In genomic region chrX:154024271-154024670, GRCh38 we compare ENCODE assay signal across 25 cellular contexts. TPM values are rescaled to one million over a fixed set of nuclear protein-coding genes. Genes with fewer than 3 reads are reported as not detected.
A peak's percentile ranks its signal among the peaks of the same experiment; 100 is the strongest.
DNase-seq lines count a peak whose midpoint lies in the region; ATAC-seq and TF ChIP-seq lines count a peak whose summit lies in the region.
"Had no signal": no experiment of that assay in that cellular context is flagged by ENCODE, and none has a peak within 500 bp of the region (broad histone marks: within the 10 kb centered on the region; RNA-seq: fewer than 3 reads in every experiment).

No MANE protein-coding gene starts in this region.

- no peak overlapping the region for H3K4me3 ChIP-seq in HEK293 (ENCODE audit: low read depth, low read length)
- no peak overlapping the region for H3K4me3 ChIP-seq in osteoblast (ENCODE audit: insufficient read depth, low read length)
- H3K4me3 ChIP-seq: BLaER1, GM12878 had no signal

- POLR2A ChIA-PET in HEK293 (lab: Yijun Ruan, JAX), result no interaction called here
- POLR2A ChIA-PET in WTC11 (lab: Charles Lee), result no interaction called here

- peaks cover 3% of the 10 kb centered on the region for H3K27me3 ChIP-seq in osteoblast (ENCODE audit: insufficient read depth, low read length)
- H3K27me3 ChIP-seq: BE2C had no signal

- no peak overlapping the region for H2AFZ ChIP-seq in osteoblast (ENCODE audit: low read length)

- intact Hi-C loops in left ventricle myocardium superior (cut with micrococcal nuclease), result no loop called here
- intact Hi-C loops in cardiac septum (cut with DNase I), result loop anchor here (5.0 kb wide), 1 partner anchor 73 kb away; the partner anchor contains the start of gene MECP2

- H3K9me3 ChIP-seq in HEK293 (ENCODE audit: control insufficient read depth, insufficient read depth, low read depth, low read length), result no peaks in the 10 kb centered on the region
- no peaks in the 10 kb centered on the region for H3K9me3 ChIP-seq in osteoblast (ENCODE audit: low read depth, low read length)
- H3K9me3 ChIP-seq: BE2C, BLaER1 had no signal

- H3K36me3 ChIP-seq in HEK293 (ENCODE audit: control insufficient read depth in 2 of 2, insufficient read depth in 1 of 2, low read length in 2 of 2) (peaks cover 0 to 30% of the 10 kb centered on the region in 2 experiments; a peak in 1 of 3 replicates), osteoblast (ENCODE audit: insufficient read depth, low read length) (peaks cover 8% of the 10 kb centered on the region)
- H3K36me3 ChIP-seq: BE2C had no signal

- no peak overlapping the region for H3K4me3 Mint-ChIP-seq in WTC11
- H3K4me3 Mint-ChIP-seq: CD14-positive monocyte; CD4-positive, alpha-beta memory T cell; CD4-positive, CD25-positive, alpha-beta regulatory T cell had no signal

- H3K27me3 Mint-ChIP-seq in WTC11 (ENCODE audit: low read depth), result no peaks in the 10 kb centered on the region
- H3K27me3 Mint-ChIP-seq: CD4-positive, alpha-beta memory T cell; CD4-positive, CD25-positive, alpha-beta regulatory T cell had no signal

- H3K4me1 ChIP-seq in HEK293 (ENCODE audit: control insufficient read depth, insufficient read depth, low read length), result peaks cover 8% of the 10 kb centered on the region; the same call in 1 of the 2 replicates
- H3K4me1 ChIP-seq in osteoblast (ENCODE audit: insufficient read depth, low read length), result peaks cover 12% of the 10 kb centered on the region

- peaks cover 7% of the 10 kb centered on the region for H3K79me2 ChIP-seq in osteoblast (ENCODE audit: insufficient read depth, low read length)

- no peaks in the 10 kb centered on the region for H4K20me1 ChIP-seq in osteoblast (ENCODE audit: insufficient read depth, low read length)

- no peak for TF ChIP-seq CTCF in HEK293 (tag by site-specific recombination; IDR thresholded peaks at IDR 0.05)
- TF ChIP-seq CTCF in osteoblast (IDR thresholded peaks at IDR 0.05; ENCODE audit: extremely low read depth, low read depth, low read length), result no peak
- no peak for TF ChIP-seq CTCF in WTC11 (IDR thresholded peaks at IDR 0.05)

- peak; percentile 16 for DNase-seq in left ventricle myocardium superior
- no peak for DNase-seq in cardiac septum (ENCODE audit: low spot score)
- DNase-seq in osteoblast (ENCODE audit: insufficient read length, low spot score, missing footprints), result peak; percentile 56
- DNase-seq in mucosa of gallbladder (ENCODE audit: low spot score), result no peak
- DNase-seq in WTC11 (ENCODE audit: low spot score), result no peak
- DNase-seq: 8988T; ACHN; BE2C; C1 segment of cervical spinal cord; CD4-positive, alpha-beta memory T cell; CD4-positive, CD25-positive, alpha-beta regulatory T cell; CD8-positive, alpha-beta memory T cell; COR-L47; DMS 273 treated with DMSO at 0.1 percent for 48 hours; DMS153; DMS53; DMS79; DND-41; EL; GDM1 had no signal

- H3K36me3 Mint-ChIP-seq in WTC11, result 0 out of 2 replicates have a peak, but pooled peaks cover 2% of the 10 kb centered on the region

- H3K27ac Mint-ChIP-seq in WTC11, result no peak overlapping the region

- CTCF ChIA-PET in HEK293 (lab: Yijun Ruan, JAX), result interaction anchor here (0.6 to 3.2 kb wide), 3 partner anchors 11 to 55 kb away, joined by 3 to 21 read pairs (median 3); no protein-coding TSS in a partner anchor
- CTCF ChIA-PET in WTC11 (lab: Charles Lee), result interaction anchor here (0.6 to 0.8 kb wide), 2 partner anchors 11 to 127 kb away, joined by 3 read pairs; no protein-coding TSS in a partner anchor

- H3K4me1 Mint-ChIP-seq in WTC11, result peaks cover 24% of the 10 kb centered on the region

- ATAC-seq in left ventricle myocardium superior (no peak), HG03108 (IDR thresholded peaks at IDR 0.05; ENCODE audit: unreplicated experiment) (no peak), WTC11 (no peak)
- ATAC-seq: GM12878 had no signal

- H3K27ac ChIP-seq in HEK293 (ENCODE audit: extremely low read depth, low read depth, low read length) (no peak overlapping the region), osteoblast (ENCODE audit: low read depth, low read length) (no peak overlapping the region)
- H3K27ac ChIP-seq: BLaER1 had no signal

- no peak overlapping the region for H3K4me2 ChIP-seq in osteoblast (ENCODE audit: insufficient read depth, low read length)

- no peaks in the 10 kb centered on the region for H3K9me3 Mint-ChIP-seq in WTC11
- H3K9me3 Mint-ChIP-seq: CD4-positive, CD25-positive, alpha-beta regulatory T cell; CD8-positive, alpha-beta memory T cell had no signal

TF ChIP-seq in HEK293, 187 proteins besides CTCF, POLR2A, EP300 and RAD21:
- TF ChIP-seq ZNF302 (tag by site-specific recombination; IDR thresholded peaks at IDR 0.05; ENCODE audit: low read depth) (no peak), ZNF174 (tag by site-specific recombination; IDR thresholded peaks at IDR 0.05) (no peak), KLF1 (tag by site-specific recombination; IDR thresholded peaks at IDR 0.05) (no peak), ZSCAN23 (tag by site-specific recombination; IDR thresholded peaks at IDR 0.05) (no peak), ZBTB17 (tag by site-specific recombination; IDR thresholded peaks at IDR 0.05) (no peak), SP2 (tag by site-specific recombination; IDR thresholded peaks at IDR 0.05) (no peak), ZNF600 (tag by site-specific recombination; IDR thresholded peaks at IDR 0.05) (peak; percentile 83), ZNF19 (tag by site-specific recombination; IDR thresholded peaks at IDR 0.05; ENCODE audit: low read depth) (no peak)

TF ChIP-seq in WTC11, 78 proteins besides CTCF, POLR2A, EP300 and RAD21:
- no peak for TF ChIP-seq ZNF232 (CRISPR knock-in tag; IDR thresholded peaks at IDR 0.05)
- TF ChIP-seq HMGA2 (CRISPR knock-in tag; IDR thresholded peaks at IDR 0.05), result no peak
- TF ChIP-seq E2F4 (CRISPR knock-in tag; IDR thresholded peaks at IDR 0.05; ENCODE audit: borderline replicate concordance, low read depth), result no peak
- no peak for TF ChIP-seq IRF1 (CRISPR knock-in tag; IDR thresholded peaks at IDR 0.05)
- no peak for TF ChIP-seq ZBTB21 (CRISPR knock-in tag; IDR thresholded peaks at IDR 0.05; ENCODE audit: borderline replicate concordance)
- TF ChIP-seq ATF2 (CRISPR knock-in tag; IDR thresholded peaks at IDR 0.05; ENCODE audit: borderline replicate concordance, low read depth), result no peak
- TF ChIP-seq USF1 (CRISPR knock-in tag; IDR thresholded peaks at IDR 0.05), result no peak
- no peak for TF ChIP-seq NR1H2 (CRISPR knock-in tag; IDR thresholded peaks at IDR 0.05)
- no peak for TF ChIP-seq GRHL2 (CRISPR knock-in tag; IDR thresholded peaks at IDR 0.05; ENCODE audit: insufficient replicate concordance, severe bottlenecking)
- no peak for TF ChIP-seq NR2C2 (CRISPR knock-in tag; IDR thresholded peaks at IDR 0.05)
- no peak for TF ChIP-seq E2F5 (CRISPR knock-in tag; IDR thresholded peaks at IDR 0.05)

RNA-seq across cellular contexts. Expression of gene IRAK1, which starts 4.6 kb away (rescaled TPM):
- total RNA-seq in left ventricle myocardium superior, result 33.9 TPM
- 30.6 TPM for total RNA-seq in cardiac septum
- total RNA-seq in osteoblast, result 99.5 and 100 TPM in 2 replicates
- total RNA-seq in mucosa of gallbladder, result 108 TPM
- 32.1 to 48.0 TPM (median 45.2 TPM) in 3 replicates for total RNA-seq in WTC11 (2021)

RNA-seq across cellular contexts. Expression of gene TMEM187, which starts 51.7 kb away (rescaled TPM):
- total RNA-seq in left ventricle myocardium superior (6.0 TPM), cardiac septum (10.6 TPM), osteoblast (6.9 and 8.5 TPM in 2 replicates), mucosa of gallbladder (14.4 TPM), WTC11 (2021) (8.4 to 12.3 TPM (median 10.1 TPM) in 3 replicates)

RNA-seq across cellular contexts. Expression of gene HCFC1, which starts 52.7 kb away (rescaled TPM):
- total RNA-seq in left ventricle myocardium superior (27.0 TPM), cardiac septum (39.5 TPM), osteoblast (22.1 and 24.6 TPM in 2 replicates), mucosa of gallbladder (69.5 TPM), WTC11 (2021) (121 to 130 TPM (median 125 TPM) in 3 replicates)

Comparison
In these comparisons a context has a peak if more than half of its experiments do, and no peak if none do; other contexts are left out.
1. DNase-seq: peak in left ventricle myocardium superior (single experiment) and osteoblast (single experiment); none in cardiac septum (single experiment), mucosa of gallbladder (single experiment) and WTC11 (single experiment).